In the genomic region with DNA sequence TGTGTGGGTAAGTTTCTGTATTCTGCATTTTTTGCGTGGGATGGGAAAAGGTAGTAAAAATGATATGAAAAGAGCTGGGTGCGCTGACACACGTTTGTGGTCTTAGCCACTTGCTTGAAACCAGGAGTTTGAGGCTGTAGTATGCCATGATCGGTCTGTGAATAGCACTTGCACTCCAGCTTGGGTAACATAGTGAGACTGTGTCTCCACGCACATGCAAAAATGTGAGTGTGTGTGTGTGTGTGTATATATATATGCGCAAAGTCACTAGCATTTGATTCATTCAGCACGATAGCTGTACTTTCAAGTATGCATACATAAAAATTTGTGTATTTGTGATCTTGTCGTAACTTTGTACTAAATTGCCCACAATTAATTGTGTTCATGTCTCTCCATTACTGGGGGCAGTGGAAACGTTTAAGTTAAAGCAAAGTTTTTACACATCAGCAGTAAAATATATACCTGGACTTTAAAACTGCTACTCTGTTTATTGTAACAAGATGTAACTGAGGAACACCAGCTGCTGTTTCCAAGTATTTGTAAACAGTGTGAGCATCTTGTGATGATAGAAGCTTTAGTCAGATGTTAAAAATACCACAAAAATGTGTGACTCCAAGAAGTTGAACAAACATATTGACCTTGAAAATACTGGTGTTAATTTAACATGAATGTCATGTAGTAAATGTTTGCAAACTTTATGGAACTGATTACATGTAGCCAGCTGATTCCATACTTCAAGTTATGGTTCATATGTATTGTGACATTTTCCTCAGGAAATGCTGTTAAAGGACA, we compare ENCODE assay signal across 11 cellular contexts. TPM values are rescaled to one million over a fixed set of nuclear protein-coding genes. Genes with fewer than 3 reads are reported as not detected.
DNase-seq lines count a peak whose midpoint lies in the region; ATAC-seq, FAIRE-seq and TF ChIP-seq lines count a peak whose summit lies in the region.
"Had no signal": no experiment of that assay in that cellular context is flagged by ENCODE, and none has a peak within 500 bp of the region (broad histone marks: within the 10 kb centered on the region; RNA-seq: fewer than 3 reads in every experiment).

No MANE protein-coding gene starts in this region.

- H2AFZ ChIP-seq in IMR-90 (replicated peaks; ENCODE audit: low read length, poor library complexity), result no peak overlapping the region
- no peak overlapping the region for H2AFZ ChIP-seq in mesenchymal stem cell (ENCODE audit: low read depth, low read length)

- TF ChIP-seq RAD21 in IMR-90 (IDR thresholded peaks at IDR 0.05; ENCODE audit: low read length), result no peak

- H2BK12ac ChIP-seq in mesenchymal stem cell (ENCODE audit: low read length in 2 of 2), result peak overlapping the region in 1 of 2 experiments; percentile 4

- BruUV-seq in IMR-90 (replicated peaks; lab: Mats Ljungman, UMichigan), result no TSS peak

- peaks cover 20% of the 10 kb centered on the region for H3K9me1 ChIP-seq in IMR-90 (ENCODE audit: insufficient read depth, low read length)

- H3K36me3 ChIP-seq in IMR-90 (ENCODE audit: control insufficient read depth, insufficient read depth, low read length) (peaks cover 7% of the 10 kb centered on the region), mesenchymal stem cell (ENCODE audit: control insufficient read depth in 1 of 2, insufficient read depth in 2 of 2, low read depth in 1 of 2, low read length in 2 of 2) (peaks cover 4 to 8% of the 10 kb centered on the region in 2 experiments), small intestine (ENCODE audit: control insufficient read depth in 2 of 2, insufficient read depth in 2 of 2, low read length in 2 of 2) (peaks cover 4 to 7% of the 10 kb centered on the region in 2 donors)
- H3K36me3 ChIP-seq: thyroid gland had no signal

- peak overlapping the region; percentile 41; the same call in 1 of the 2 replicates for H3K9ac ChIP-seq in IMR-90 (ENCODE audit: low read depth, low read length)
- peak overlapping the region; percentile 90 for H3K9ac ChIP-seq in mesenchymal stem cell (ENCODE audit: low read length)

- dilution Hi-C loops in IMR-90 (cut with HindIII; ENCODE audit: low sequenced_read_pairs, unreplicated experiment), result no loop called here

- H2BK120ac ChIP-seq in IMR-90 (ENCODE audit: low read depth, low read length), result peak overlapping the region; percentile 62
- H2BK120ac ChIP-seq in mesenchymal stem cell (ENCODE audit: low read depth, low read length), result peak overlapping the region; percentile 43

- H2BK20ac ChIP-seq in IMR-90 (ENCODE audit: low read depth, low read length), result peak overlapping the region; percentile 80

- H2AK5ac ChIP-seq in IMR-90 (ENCODE audit: low read depth, low read length) (peak overlapping the region; percentile 54; the same call in 1 of the 2 replicates), mesenchymal stem cell (ENCODE audit: low read length, severe bottlenecking) (no peak overlapping the region)

- POLR2A ChIA-PET in IMR-90 (lab: Charles Lee; ENCODE audit: unreplicated experiment), result interaction anchor here (0.6 kb wide), 1 partner anchor 26 kb away, joined by 3 read pairs; no protein-coding TSS in a partner anchor

- peak overlapping the region; percentile 69 for H4K91ac ChIP-seq in IMR-90 (ENCODE audit: insufficient read depth, low read depth, low read length)
- H4K91ac ChIP-seq in mesenchymal stem cell (ENCODE audit: low read length), result no peak overlapping the region

- TF ChIP-seq CTCF in AG09309 (IDR thresholded peaks at IDR 0.05; ENCODE audit: control insufficient read depth, insufficient read depth, low read depth, low read length, missing control alignments) (no peak), IMR-90 (conservative IDR thresholded peaks at IDR 0.05; ENCODE audit: low read depth, low read length) (no peak)

- H3K18ac ChIP-seq in IMR-90 (ENCODE audit: low read depth, low read length) (peak overlapping the region; percentile 79), mesenchymal stem cell (ENCODE audit: low read depth in 1 of 2, low read length in 2 of 2) (peak overlapping the region in 1 of 2 experiments; percentile 87)

- peak overlapping the region; percentile 29 for H4K5ac ChIP-seq in IMR-90 (ENCODE audit: low read depth, low read length)

- H3K9me3 ChIP-seq in IMR-90 (ENCODE audit: control insufficient read depth, insufficient read depth, low read length), result no peaks in the 10 kb centered on the region
- H3K9me3 ChIP-seq in mesenchymal stem cell (ENCODE audit: control insufficient read depth, low read length), result no peaks in the 10 kb centered on the region
- no peaks in the 10 kb centered on the region for H3K9me3 ChIP-seq in small intestine (ENCODE audit: control insufficient read depth, low read depth)
- H3K9me3 ChIP-seq: thyroid gland had no signal

- intact Hi-C loops in IMR-90 (cut with micrococcal nuclease), result loop anchor here (1.0 kb wide), 2 partner anchors 26 to 37 kb away; no protein-coding TSS in a partner anchor
- intact Hi-C loops in posterior cingulate gyrus (cut with DNase I), result no loop called here

- in situ Hi-C loops in IMR-90 (cut with MboI; ENCODE audit: low sequenced_read_pairs), result no loop called here

- peak overlapping the region; percentile 27; the same call in 1 of the 2 replicates for H3K23ac ChIP-seq in IMR-90 (ENCODE audit: low read depth, low read length)
- no peak overlapping the region for H3K23ac ChIP-seq in mesenchymal stem cell (ENCODE audit: low read length in 2 of 2)

- H3K4me2 ChIP-seq in IMR-90 (ENCODE audit: low read depth, low read length) (peak overlapping the region; percentile 77), mesenchymal stem cell (ENCODE audit: low read length, poor library complexity, severe bottlenecking) (no peak overlapping the region)

- FAIRE-seq in small intestine (lab: Jason Lieb, UNC) (no peak), frontal cortex (lab: Jason Lieb, UNC) (no peak)

- CTCF ChIA-PET in IMR-90 (lab: Yijun Ruan, JAX), result interaction anchor here (0.7 kb wide), 1 partner anchor 15 kb away, joined by 3 read pairs; no protein-coding TSS in a partner anchor

- ATAC-seq in IMR-90 (ENCODE audit: low read depth), result peak; percentile 66

- WGBS in IMR-90 (ENCODE audit: extremely low coverage in 2 of 2, insufficient read length in 1 of 2), 2 experiments, result 100% methylated on average over 1 of the region's 9 CpGs; no CpG with 5 or more reads in 1 of the 2 experiments
- 41% methylated on average over 4 of the region's 9 CpGs for WGBS in mesenchymal stem cell
- WGBS in small intestine, 3 donors, result 77 to 88% (median 86%) methylated on average over 9 of the region's 9 CpGs

- H3K4me1 ChIP-seq in IMR-90 (ENCODE audit: control insufficient read depth, insufficient read depth, low read length) (peaks cover 17% of the 10 kb centered on the region), mesenchymal stem cell (ENCODE audit: control insufficient read depth, insufficient read depth, low read depth, low read length) (peaks cover 4% of the 10 kb centered on the region), small intestine (ENCODE audit: control insufficient read depth in 2 of 2, insufficient read depth in 1 of 2, low read depth in 1 of 2, low read length in 1 of 2) (peaks cover 0 to 5% of the 10 kb centered on the region in 2 donors)

- H2BK5ac ChIP-seq in IMR-90 (ENCODE audit: low read depth, low read length, poor library complexity, severe bottlenecking), result peak overlapping the region; percentile 96
- H2BK5ac ChIP-seq in mesenchymal stem cell (ENCODE audit: low read depth, low read length, poor library complexity, severe bottlenecking), result no peak overlapping the region

- no peak overlapping the region for H2AK9ac ChIP-seq in IMR-90 (replicated peaks; ENCODE audit: low read depth, low read length, poor library complexity)

- H3K4me3 ChIP-seq in AG09309 (ENCODE audit: control insufficient read depth, low read depth, low read length) (no peak overlapping the region), IMR-90 (ENCODE audit: insufficient read depth, low read depth, low read length) (no peak overlapping the region), mesenchymal stem cell (ENCODE audit: insufficient read depth in 1 of 2, low read depth in 1 of 2, low read length in 2 of 2) (peak overlapping the region in 1 of 2 experiments; percentile 52), small intestine (ENCODE audit: low read depth in 1 of 2, low read length in 2 of 2) (no peak overlapping the region)
- H3K4me3 ChIP-seq: thyroid gland had no signal

- peak overlapping the region; percentile 11; the same call in 1 of the 3 replicates for H2BK15ac ChIP-seq in IMR-90 (ENCODE audit: low read depth, low read length)
- no peak overlapping the region for H2BK15ac ChIP-seq in mesenchymal stem cell (ENCODE audit: low read depth, poor library complexity, severe bottlenecking)

- H4K20me1 ChIP-seq in IMR-90 (ENCODE audit: insufficient read depth, low read length), result peaks cover 63% of the 10 kb centered on the region

- H3K27ac ChIP-seq in IMR-90 (ENCODE audit: insufficient read depth, low read length), result peak overlapping the region; percentile 92
- H3K27ac ChIP-seq in mesenchymal stem cell (ENCODE audit: low read length, poor library complexity, severe bottlenecking), result no peak overlapping the region
- H3K27ac ChIP-seq in small intestine (ENCODE audit: low read depth in 1 of 2, low read length in 1 of 2), result peak overlapping the region in 1 of 2 donors; percentile 24
- H3K27ac ChIP-seq: thyroid gland had no signal

- TF ChIP-seq POLR2A in IMR-90 (IDR thresholded peaks at IDR 0.05; ENCODE audit: low read depth, low read length), result no peak

- H3K79me1 ChIP-seq in IMR-90 (ENCODE audit: low read depth in 1 of 2, low read length in 2 of 2) (peaks cover 17 to 68% of the 10 kb centered on the region in 2 experiments), mesenchymal stem cell (replicated peaks; ENCODE audit: low read length, poor library complexity, severe bottlenecking) (peaks cover 5% of the 10 kb centered on the region)

- DNase-seq in AG09309 (ENCODE audit: low read depth) (peak; percentile 48), IMR-90 (peak; percentile 95), dedifferentiated amniotic fluid mesenchymal stem cell (ENCODE audit: extremely low spot score) (peak; percentile 82), mesenchymal stem cell (peak; percentile 97), amniotic stem cell (lab: John Stamatoyannopoulos, UW) (no peak), posterior cingulate gyrus (no peak), small intestine (no peak), frontal cortex (ENCODE audit: low spot score in 2 of 2) (no peak)
- DNase-seq: DMS 273 treated with DMSO at 0.1 percent for 48 hours, NCI-H2081 treated with DMSO at 0.1 percent for 48 hours, thyroid gland had no signal

- H3K27me3 ChIP-seq in IMR-90 (ENCODE audit: control insufficient read depth, insufficient read depth, low read length) (no peaks in the 10 kb centered on the region), mesenchymal stem cell (ENCODE audit: control insufficient read depth in 1 of 2, insufficient read depth in 1 of 2, low read length in 2 of 2) (no peaks in the 10 kb centered on the region), small intestine (ENCODE audit: control insufficient read depth in 2 of 2, insufficient read depth in 2 of 2, low read length in 2 of 2) (no peaks in the 10 kb centered on the region)
- H3K27me3 ChIP-seq: thyroid gland had no signal

- H3K14ac ChIP-seq in IMR-90 (replicated peaks; ENCODE audit: low read depth, low read length), result peak overlapping the region; percentile 30
- H3K14ac ChIP-seq in mesenchymal stem cell (ENCODE audit: low read length in 2 of 2), result no peak overlapping the region

- H3K4ac ChIP-seq in IMR-90 (ENCODE audit: low read depth, low read length), result peak overlapping the region; percentile 78
- peak overlapping the region in 1 of 2 experiments; percentile 29 for H3K4ac ChIP-seq in mesenchymal stem cell (ENCODE audit: low read depth in 1 of 2, low read length in 2 of 2)

- H4K8ac ChIP-seq in IMR-90 (ENCODE audit: low read depth in 2 of 2, low read length in 2 of 2), result peak overlapping the region; percentile 28 to 81
- H4K8ac ChIP-seq in mesenchymal stem cell (ENCODE audit: low read length), result no peak overlapping the region

- H3K56ac ChIP-seq in IMR-90 (ENCODE audit: extremely low read depth, insufficient read depth, low read length), result peak overlapping the region; percentile 47

RNA-seq across cellular contexts. Expression of a gene that starts 1.6 kb away (rescaled TPM):
- total RNA-seq in IMR-90 (2012; rRNA removed) (24.7 and 30.3 TPM in 2 replicates), frontal cortex (84.8 TPM)
- polyA plus RNA-seq in IMR-90 (2012; rRNA removed) (9.1 and 11.2 TPM in 2 replicates), small intestine (1 to 10 TPM; 6.3 to 9.2 (median 7.1) TPM)
- polyA plus RNA-seq in IMR-90 (2012; cell fraction: cytosol; rRNA removed), result 3.0 and 4.6 TPM in 2 replicates
- 2.6 and 15.3 TPM in 2 replicates for polyA plus RNA-seq in IMR-90 (2012; cell fraction: nucleus; rRNA removed; ENCODE audit: low replicate concordance)
- polyA plus RNA-seq in mesenchymal stem cell (2013, experiment 1 of 2), result 17.5 TPM
- 18.6 TPM for polyA plus RNA-seq in mesenchymal stem cell (2013, experiment 2 of 2)

Comparison
In these comparisons a context has a peak if more than half of its experiments do, and no peak if none do; other contexts are left out.
1. DNase-seq: peak in AG09309 (single experiment), IMR-90 (single experiment), dedifferentiated amniotic fluid mesenchymal stem cell (single experiment) and mesenchymal stem cell (single experiment); none in amniotic stem cell (single experiment), posterior cingulate gyrus (0 of 10), small intestine (single experiment) and frontal cortex (0 of 2).